In the genomic region with DNA sequence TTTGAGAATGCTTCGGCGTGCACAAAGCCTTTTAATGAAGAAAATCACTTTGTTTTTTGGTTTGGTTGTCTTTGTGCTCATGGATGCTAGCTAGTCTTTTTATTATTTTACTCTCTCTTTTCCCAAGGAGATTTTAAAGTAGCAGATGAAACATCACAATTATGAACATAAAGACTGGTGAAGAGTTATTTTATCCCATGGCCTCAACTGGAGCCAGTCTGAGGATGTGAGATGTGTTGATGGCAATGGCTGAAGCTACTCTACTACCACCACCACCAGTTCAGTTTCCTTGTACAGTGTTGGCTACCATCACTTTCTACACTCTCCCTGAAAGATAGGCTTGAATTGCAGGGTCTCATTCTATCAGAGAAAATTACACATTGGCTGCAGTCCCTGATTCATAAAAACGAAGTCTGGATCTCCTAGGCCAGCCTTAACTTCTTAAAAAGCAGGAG, we compare ENCODE assay signal across 8 cellular contexts. TPM values are rescaled to one million over a fixed set of nuclear protein-coding genes. Genes with fewer than 3 reads are reported as not detected.
DNase-seq lines count a peak whose midpoint lies in the region; ATAC-seq, FAIRE-seq and TF ChIP-seq lines count a peak whose summit lies in the region.

No MANE protein-coding gene starts in this region.

- no peak overlapping the region for H2BK15ac ChIP-seq in H9 (ENCODE audit: low read depth, low read length)

- H4K91ac ChIP-seq in H9 (ENCODE audit: insufficient read length, low read depth, low read length): no peak overlapping the region

- peak overlapping the region; percentile 57 for H4K5ac ChIP-seq in H9 (ENCODE audit: insufficient read length, low read depth, low read length)

- no peak overlapping the region for H3K56ac ChIP-seq in H9 (ENCODE audit: insufficient read length, low read depth, low read length)

- H3K4me3 Mint-ChIP-seq in H9 (peak overlapping the region; percentile 95 to 97), T-helper 17 cell (peak overlapping the region; percentile 95)

- H3K9ac ChIP-seq in H9 (ENCODE audit: extremely low read depth, insufficient read length, low read length): peak overlapping the region; percentile 39

- H2BK12ac ChIP-seq in H9 (ENCODE audit: insufficient read length, low read depth, low read length): no peak overlapping the region

- H4K20me1 ChIP-seq in H9 (ENCODE audit: control insufficient read depth, insufficient read depth, insufficient read length): no peaks in the 10 kb centered on the region

- DNase-seq in H9 (no peak), T-helper 17 cell (no peak), foreskin keratinocyte (no peak), small intestine (peak; percentile 11), NCI-H146 treated with DMSO at 0.1 percent for 48 hours (lab: John Stamatoyannopoulos, UW; ENCODE audit: unreplicated experiment) (no peak), activated gamma-delta T cell treated with Interleukin-2 at 50 U/mL for 16 hours (no peak)
- DNase-seq in activated effector memory CD4-positive, alpha-beta T cell treated with anti-CD3 and anti-CD28 coated beads, Interleukin-2, amount 50 U/mL, for 16 hours: no peak

- no peaks in the 10 kb centered on the region for H3K27me3 ChIP-seq in H9 (ENCODE audit: insufficient read depth, low read length)
- H3K27me3 ChIP-seq in foreskin keratinocyte: no peaks in the 10 kb centered on the region
- no peaks in the 10 kb centered on the region for H3K27me3 ChIP-seq in small intestine (ENCODE audit: control insufficient read depth in 2 of 2, insufficient read depth in 2 of 2, low read length in 2 of 2)

- H3K4ac ChIP-seq in H9 (ENCODE audit: low read depth, low read length): no peak overlapping the region

- H3T11ph ChIP-seq in H9 (ENCODE audit: low read length): no peak overlapping the region

- H3K14ac ChIP-seq in H9 (ENCODE audit: insufficient read depth, low read length): no peak overlapping the region

- H3K18ac ChIP-seq in H9 (ENCODE audit: insufficient read length, low read depth, low read length): peak overlapping the region; percentile 62

- peaks cover 15% of the 10 kb centered on the region; the same call in 1 of the 2 replicates for H3K79me2 ChIP-seq in H9 (ENCODE audit: insufficient read depth, low read length)

- H2BK5ac ChIP-seq in H9 (ENCODE audit: insufficient read length, low read length): no peak overlapping the region

- TF ChIP-seq CTCF in H9 (conservative IDR thresholded peaks at IDR 0.05): no peak
- TF ChIP-seq CTCF in foreskin keratinocyte (conservative IDR thresholded peaks at IDR 0.05): no peak

- no peaks in the 10 kb centered on the region for H3K9me3 ChIP-seq in H9 (ENCODE audit: control insufficient read depth, low read depth, low read length)
- H3K9me3 ChIP-seq in T-helper 17 cell (ENCODE audit: control insufficient read depth, low read length, poor library complexity, severe bottlenecking): no peaks in the 10 kb centered on the region
- no peaks in the 10 kb centered on the region for H3K9me3 ChIP-seq in small intestine (ENCODE audit: control insufficient read depth, low read depth)

- H3K27ac ChIP-seq in H9 (ENCODE audit: insufficient read length, low read depth, low read length) (no peak overlapping the region), foreskin keratinocyte (peak overlapping the region; percentile 17), small intestine (ENCODE audit: low read depth in 1 of 2, low read length in 1 of 2) (peak overlapping the region in 1 of 2 donors; percentile 63)

- 0 out of 7 replicates have a peak overlapping the region, but pooled peaks of 1 of the 3 experiments have one; percentile 36 for H3K27ac Mint-ChIP-seq in H9
- H3K27ac Mint-ChIP-seq in T-helper 17 cell: peak overlapping the region; percentile 95

- ATAC-seq in T-helper 17 cell (no peak), foreskin keratinocyte (no peak), GM21825 (IDR thresholded peaks at IDR 0.05; ENCODE audit: unreplicated experiment) (no peak)

- H3K4me1 Mint-ChIP-seq in H9: peaks cover 30 to 31% of the 10 kb centered on the region in 2 experiments
- peaks cover 14% of the 10 kb centered on the region for H3K4me1 Mint-ChIP-seq in T-helper 17 cell

- WGBS in H9 (ENCODE audit: extremely low coverage, insufficient read length, low lambda C conversion rate): no CpG with 5 or more reads among the region's 3 CpGs
- WGBS in small intestine, 3 donors: 28 to 30% (median 30%) methylated on average over 3 of the region's 3 CpGs

- no peak for FAIRE-seq in small intestine (lab: Jason Lieb, UNC)

- H3K79me1 ChIP-seq in H9 (ENCODE audit: insufficient read depth, low read depth, low read length, poor library complexity, severe bottlenecking): no peaks in the 10 kb centered on the region

- no peak overlapping the region for H4K8ac ChIP-seq in H9 (replicated peaks; ENCODE audit: insufficient read length, low read depth, low read length)

- peaks cover 5 to 10% (median 8%) of the 10 kb centered on the region in 3 experiments; a peak in 5 of 7 replicates for H3K36me3 Mint-ChIP-seq in H9 (ENCODE audit: insufficient read depth in 1 of 3, low read depth in 3 of 3)
- peaks cover 6% of the 10 kb centered on the region for H3K36me3 Mint-ChIP-seq in T-helper 17 cell (ENCODE audit: low read depth)

- no peak overlapping the region for H2AK5ac ChIP-seq in H9 (ENCODE audit: insufficient read length, low read length)

- H3K4me3 ChIP-seq in small intestine (ENCODE audit: low read depth in 1 of 2, low read length in 2 of 2): peak overlapping the region in 1 of 2 donors; percentile 94

- no peaks in the 10 kb centered on the region for H3K36me3 ChIP-seq in small intestine (ENCODE audit: control insufficient read depth in 2 of 2, insufficient read depth in 2 of 2, low read length in 2 of 2)

- H3K9me3 Mint-ChIP-seq in H9: no peaks in the 10 kb centered on the region

- H3K4me2 ChIP-seq in H9 (ENCODE audit: insufficient read depth, insufficient read length, low read length): peak overlapping the region; percentile 73

- H3K4me1 ChIP-seq in H9 (ENCODE audit: insufficient read depth, low read length) (peaks cover 5% of the 10 kb centered on the region), foreskin keratinocyte (peaks cover 29% of the 10 kb centered on the region), small intestine (ENCODE audit: control insufficient read depth in 2 of 2, insufficient read depth in 1 of 2, low read depth in 1 of 2, low read length in 1 of 2) (peaks cover 0 to 3% of the 10 kb centered on the region in 2 donors)

- H3K27me3 Mint-ChIP-seq in H9 (ENCODE audit: low read depth) (no peaks in the 10 kb centered on the region), T-helper 17 cell (no peaks in the 10 kb centered on the region)

- H2AFZ ChIP-seq in H9 (ENCODE audit: low read length): peak overlapping the region; percentile 69

- H3K23ac ChIP-seq in H9 (ENCODE audit: insufficient read length, low read depth, low read length): no peak overlapping the region

- peaks cover 7% of the 10 kb centered on the region for H3K23me2 ChIP-seq in H9 (ENCODE audit: insufficient read length, low read depth, low read length, poor library complexity, severe bottlenecking)

- peak overlapping the region; percentile 1 for H2BK20ac ChIP-seq in H9 (ENCODE audit: low read depth, low read length, poor library complexity, severe bottlenecking)

- peak overlapping the region; percentile 6 for H2BK120ac ChIP-seq in H9 (ENCODE audit: low read depth, low read length, poor library complexity, severe bottlenecking)

RNA-seq across cellular contexts. Expression of a gene that starts 0.5 kb away (rescaled TPM):
- total RNA-seq in H9 (2021) (24.5 and 28.3 TPM in 2 replicates), T-helper 17 cell (10 to 100 TPM; 50.9 to 59.4 TPM), foreskin keratinocyte (34.8 and 39.1 TPM in 2 replicates)
- polyA plus RNA-seq in foreskin keratinocyte (10.6 and 12.3 TPM in 2 replicates), small intestine (10 to 100 TPM; 13.5 to 40.5 (median 21.9) TPM)

RNA-seq across cellular contexts. Expression of a gene that starts 33.7 kb away (rescaled TPM):
- total RNA-seq in H9 (2021) (not detected in 2 replicates), T-helper 17 cell (not detected), foreskin keratinocyte (0.03 TPM in 1 of 2 replicates, not detected in the other)
- polyA plus RNA-seq in foreskin keratinocyte (0.01 TPM in 1 of 2 replicates, not detected in the other), small intestine (under 1 TPM; under 0.01 to 0.54 (median 0.01) TPM)
